15 cellular contexts compared by ENCODE assay signal in genomic region chr13:72246396-72246795, GRCh38.
DNase-seq lines count a peak whose midpoint lies in the region; TF ChIP-seq lines count a peak whose summit lies in the region.
"Had no signal": no experiment of that assay in that cellular context is flagged by ENCODE, and none has a peak within 500 bp of the region (broad histone marks: within the 10 kb centered on the region; RNA-seq: fewer than 3 reads in every experiment).

No MANE protein-coding gene starts in this region.

- H3K9me3 ChIP-seq in mammary epithelial cell (replicated peaks; ENCODE audit: insufficient read depth, low read length), result no peaks in the 10 kb centered on the region

- intact Hi-C loops in mammary epithelial cell (cut with micrococcal nuclease), result no loop called here

- in situ Hi-C loops in mammary epithelial cell (cut with MboI; ENCODE audit: low sequenced_read_pairs in 2 of 2), result no loop called here

- dilution Hi-C loops in mammary epithelial cell (cut with HindIII; ENCODE audit: low sequenced_read_pairs), result no loop called here

- H3K4me1 ChIP-seq in mammary epithelial cell (ENCODE audit: insufficient read depth, low read length), result peaks cover 4% of the 10 kb centered on the region

- no peak for TF ChIP-seq CTCF in mammary epithelial cell (conservative IDR thresholded peaks at IDR 0.05 in 1 of 2, IDR thresholded peaks at IDR 0.05 in 1 of 2; ENCODE audit: extremely low read depth in 1 of 2, insufficient read depth in 1 of 2, low read depth in 1 of 2, low read length in 2 of 2)

- H4K20me1 ChIP-seq in mammary epithelial cell (ENCODE audit: insufficient read depth, low read length), result no peaks in the 10 kb centered on the region

- no peak overlapping the region for H3K9ac ChIP-seq in mammary epithelial cell (ENCODE audit: insufficient read depth, low read length)

- no peak overlapping the region for H3K4me3 ChIP-seq in mammary epithelial cell (replicated peaks in 1 of 3; ENCODE audit: insufficient read depth in 1 of 3, low read depth in 2 of 3, low read length in 3 of 3)
- H3K4me3 ChIP-seq: GM23338, PC-9 had no signal

- no peak overlapping the region for H2AFZ ChIP-seq in mammary epithelial cell (ENCODE audit: low read depth, low read length)
- H2AFZ ChIP-seq: PC-9 had no signal

- H3K27me3 ChIP-seq in mammary epithelial cell (ENCODE audit: insufficient read depth, low read length), result no peaks in the 10 kb centered on the region

- CTCF ChIA-PET in mammary epithelial cell (lab: Charles Lee; ENCODE audit: low non-redundant PET), result no interaction called here

- BruUV-seq in mammary epithelial cell (replicated peaks; lab: Mats Ljungman, UMichigan), result no TSS peak

- peak overlapping the region; percentile 19 for H3K4me2 ChIP-seq in mammary epithelial cell (ENCODE audit: insufficient read depth, low read depth, low read length)
- H3K4me2 ChIP-seq: GM23338, PC-9 had no signal

- DNase-seq in AG08395 (ENCODE audit: low spot score) (peak; percentile 4), M059J (ENCODE audit: low read depth) (peak; percentile 23), mammary epithelial cell (peak; percentile 38), glomerular visceral epithelial cell (ENCODE audit: extremely low spot score) (peak; percentile 5), NK-92 (lab: John Stamatoyannopoulos, UW; ENCODE audit: unreplicated experiment) (no peak), NCI-H774 (lab: John Stamatoyannopoulos, UW) (no peak)
- DNase-seq in stimulated activated CD8-positive, alpha-beta memory T cell treated with anti-CD3 and anti-CD28 coated beads, Interleukin-4, amount 100 ng/mL, for 48 hours, result no peak
- no peak for DNase-seq in activated CD4-positive, alpha-beta T cell treated with anti-CD3 and anti-CD28 coated beads, Interleukin-2, amount 50 U/mL, for 4 hours
- DNase-seq: C1 segment of cervical spinal cord, NCI-H1105, NCI-H187, NCI-H526 treated with DMSO at 0.1 percent for 48 hours, PC-9, SHP77 had no signal

- H3K79me2 ChIP-seq in mammary epithelial cell (ENCODE audit: insufficient read depth, low read length), result no peaks in the 10 kb centered on the region

- no peak overlapping the region for H3K27ac ChIP-seq in mammary epithelial cell (ENCODE audit: insufficient read depth, low read depth, low read length)
- H3K27ac ChIP-seq: PC-9 had no signal

- no peaks in the 10 kb centered on the region for H3K36me3 ChIP-seq in mammary epithelial cell (ENCODE audit: insufficient read depth, low read length)

Comparison
In these comparisons a context has a peak if more than half of its experiments do, and no peak if none do; other contexts are left out.
1. DNase-seq: peak in AG08395 (single experiment), M059J (single experiment), mammary epithelial cell (single experiment) and glomerular visceral epithelial cell (single experiment); none in stimulated activated CD8-positive, alpha-beta memory T cell treated with anti-CD3 and anti-CD28 coated beads, Interleukin-4, amount 100 ng/mL, for 48 hours (single experiment), activated CD4-positive, alpha-beta T cell treated with anti-CD3 and anti-CD28 coated beads, Interleukin-2, amount 50 U/mL, for 4 hours (0 of 2), NK-92 (single experiment) and NCI-H774 (single experiment).